ENCODE assay signal across 10 cellular contexts in genomic region chr15:96343529-96344072, GRCh38. TPM values are rescaled to one million over a fixed set of nuclear protein-coding genes. Genes with fewer than 3 reads are reported as not detected.
DNase-seq lines count a peak whose midpoint lies in the region; ATAC-seq and TF ChIP-seq lines count a peak whose summit lies in the region.
"Had no signal": no experiment of that assay in that cellular context is flagged by ENCODE, and none has a peak within 500 bp of the region (broad histone marks: within the 10 kb centered on the region; RNA-seq: fewer than 3 reads in every experiment).

No MANE protein-coding gene starts in this region.

- TF ChIP-seq POLR2A in gastroesophageal sphincter (IDR thresholded peaks at IDR 0.05): no peak
- no peak for TF ChIP-seq POLR2A in ovary (IDR thresholded peaks at IDR 0.05)
- TF ChIP-seq POLR2A in vagina (IDR thresholded peaks at IDR 0.05): no peak

- intact Hi-C loops in Right ventricle myocardium superior (cut with DNase I) (loop anchor here (5.0 kb wide), 1 partner anchor 1086 kb away; no protein-coding TSS in a partner anchor), Right ventricle myocardium inferior (cut with DNase I) (no loop called here), ovary (cut with DNase I) (loop anchor here (5.0 to 10.0 kb wide), 6 partner anchors 469 to 1979 kb away; no protein-coding TSS in a partner anchor), vagina (cut with DNase I) (loop anchor here (5.0 kb wide), 3 partner anchors 736 to 1671 kb away; no protein-coding TSS in a partner anchor)

- TF ChIP-seq CTCF in gastroesophageal sphincter (IDR thresholded peaks at IDR 0.05): no peak
- TF ChIP-seq CTCF in ovary (IDR thresholded peaks at IDR 0.05): no peak
- no peak for TF ChIP-seq CTCF in vagina (IDR thresholded peaks at IDR 0.05)

- H3K9me3 ChIP-seq in gastroesophageal sphincter (no peaks in the 10 kb centered on the region), ovary (no peaks in the 10 kb centered on the region), vagina (no peaks in the 10 kb centered on the region)

- 22% methylated on average over 3 of the region's 29 CpGs; no CpG with 5 or more reads in 1 of the 2 donors for WGBS in gastroesophageal sphincter (ENCODE audit: low coverage in 1 of 2), 2 donors
- 2 to 4% (median 4%) methylated on average over 22 to 29 of the region's 29 CpGs for WGBS in ovary, 3 donors

- ATAC-seq in Right ventricle myocardium superior (ENCODE audit: poor library complexity) (no peak), Right ventricle myocardium inferior (no peak), gastroesophageal sphincter (no peak)
- ATAC-seq: esophagus mucosa had no signal

- H3K36me3 ChIP-seq in gastroesophageal sphincter (no peaks in the 10 kb centered on the region), ovary (no peaks in the 10 kb centered on the region), vagina (no peaks in the 10 kb centered on the region)

- H3K27ac ChIP-seq in gastroesophageal sphincter (peak overlapping the region; percentile 75 to 98 (median 94)), ovary (peak overlapping the region; percentile 98 to 99), vagina (peak overlapping the region; percentile 99)

- peak overlapping the region; percentile 70 to 87 for H3K4me3 ChIP-seq in gastroesophageal sphincter
- H3K4me3 ChIP-seq in ovary: peak overlapping the region; percentile 46
- peak overlapping the region; percentile 67 to 85 for H3K4me3 ChIP-seq in vagina

- peaks cover 0 to 67% (median under 1%) of the 10 kb centered on the region in 3 donors for H3K4me1 ChIP-seq in gastroesophageal sphincter
- H3K4me1 ChIP-seq in ovary (ENCODE audit: insufficient read depth): peaks cover 9% of the 10 kb centered on the region
- peaks cover 39% of the 10 kb centered on the region for H3K4me1 ChIP-seq in vagina

- TF ChIP-seq EP300 in gastroesophageal sphincter (IDR thresholded peaks at IDR 0.05): no peak
- no peak for TF ChIP-seq EP300 in ovary (IDR thresholded peaks at IDR 0.05)

- DNase-seq in Right ventricle myocardium superior (peak; percentile 51), Right ventricle myocardium inferior (ENCODE audit: missing footprints) (no peak), ovary (peak in 4 of 5 donors; percentile 39 to 61 (median 52)), vagina (ENCODE audit: extremely low spot score in 2 of 2) (peak in 1 of 2 donors; percentile 79), KBM-7 (no peak)
- DNase-seq in effector CD4-positive, alpha-beta T cell: no peak
- DNase-seq in activated naive CD4-positive, alpha-beta T cell treated with Interleukin-2 at 50 U/mL for 16 hours: no peak
- DNase-seq: activated T-cell treated with anti-CD3 and anti-CD28 coated beads, Interleukin-2, amount 50 U/mL, for 24 hours had no signal

- in situ Hi-C loops in KBM-7 (cut with MboI; ENCODE audit: low pct_unique_long_range_greater_than_20kb, low sequenced_read_pairs): loop anchor here (25.0 kb wide), 1 partner anchor 1081 kb away; no protein-coding TSS in a partner anchor

- no peaks in the 10 kb centered on the region for H3K27me3 ChIP-seq in gastroesophageal sphincter
- no peaks in the 10 kb centered on the region for H3K27me3 ChIP-seq in ovary
- H3K27me3 ChIP-seq in vagina: no peaks in the 10 kb centered on the region

RNA-seq across cellular contexts. Expression of gene NR2F2, which starts 13.1 kb away (rescaled TPM):
- 11.0 TPM for total RNA-seq in Right ventricle myocardium superior
- 14.2 TPM for total RNA-seq in Right ventricle myocardium inferior
- 100 to 1,000 TPM in 1 of 4 donors, 10 to 100 TPM in 3; 82.7 to 126 (median 91.8) TPM for total RNA-seq in gastroesophageal sphincter
- 100 to 1,000 TPM in 6 of 7 donors, 10 to 100 TPM in 1; 68.6 to 424 (median 343) TPM for total RNA-seq in ovary
- 100 to 1,000 TPM; 230 to 392 TPM for polyA plus RNA-seq in ovary
- total RNA-seq in vagina: 39.8 TPM

Comparison
In these comparisons a context has a peak if more than half of its experiments do, and no peak if none do; other contexts are left out.
1. DNase-seq: peak in Right ventricle myocardium superior (single experiment) and ovary (4 of 5); none in Right ventricle myocardium inferior (single experiment), effector CD4-positive, alpha-beta T cell (single experiment), activated naive CD4-positive, alpha-beta T cell treated with Interleukin-2 at 50 U/mL for 16 hours (single experiment) and KBM-7 (single experiment).
2. Peak in every context shown above with its lines, with median percentiles within 50 percentile points of each other: H3K27ac ChIP-seq and H3K4me3 ChIP-seq.